Comparison of ENCODE assay signal across 36 cellular contexts in the genomic region with DNA sequence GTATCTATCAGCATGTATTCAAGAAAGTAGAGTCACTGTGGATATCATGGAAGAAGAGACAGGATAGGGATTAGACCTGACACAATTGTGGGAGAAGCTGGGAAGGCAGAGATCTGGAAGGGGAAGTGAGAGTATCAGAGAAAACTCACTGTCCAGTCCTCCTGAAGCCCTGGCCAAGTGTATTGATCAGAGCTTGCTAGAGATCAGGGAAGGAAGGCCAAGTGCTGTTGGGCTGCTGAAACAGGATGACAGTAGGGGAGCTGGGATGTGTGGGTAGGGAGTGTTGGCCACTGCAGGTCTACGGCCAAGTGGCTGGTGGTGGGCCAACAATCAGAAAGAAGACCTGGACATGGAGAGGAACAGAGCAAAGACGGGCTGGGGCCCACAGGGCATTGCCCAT. TPM values are rescaled to one million over a fixed set of nuclear protein-coding genes. Genes with fewer than 3 reads are reported as not detected.
"Had no signal": no experiment of that assay in that cellular context is flagged by ENCODE, and none has a peak within 500 bp of the region (broad histone marks: within the 10 kb centered on the region; RNA-seq: fewer than 3 reads in every experiment).

No MANE protein-coding gene starts in this region.

- ATAC-seq: activated T-cell treated with anti-CD3 and anti-CD28 coated beads, Interleukin-2, amount 50 U/mL, for 72 hours; WTC11 had no signal

- H3K9me3 Mint-ChIP-seq: activated CD4-positive, alpha-beta memory T cell treated with anti-CD3 and anti-CD28 coated beads, Interleukin-2, amount 10 ng/mL, durations not matched to agents 7 days and 5 days; activated CD4-positive, alpha-beta T cell treated with anti-CD3 and anti-CD28 coated beads, Interleukin-2, amount 10 ng/mL, durations not matched to agents 7 days and 5 days; activated T-cell treated with anti-CD3 and anti-CD28 coated beads, Interleukin-2, amount 50 U/mL, for 24 hours; activated T-cell treated with anti-CD3 and anti-CD28 coated beads, Interleukin-2, amount 50 U/mL, for 72 hours; central memory CD8-positive, alpha-beta T cell; WTC11 had no signal

- H3K36me3 ChIP-seq: brain microvascular endothelial cell, esophagus squamous epithelium had no signal

- H3K27me3 Mint-ChIP-seq: activated CD4-positive, alpha-beta T cell treated with anti-CD3 and anti-CD28 coated beads, Interleukin-2, amount 10 ng/mL, durations not matched to agents 7 days and 5 days had no signal

- H3K27me3 ChIP-seq: brain microvascular endothelial cell, esophagus squamous epithelium had no signal

- DNase-seq: activated CD4-positive, alpha-beta memory T cell treated with anti-CD3 and anti-CD28 coated beads, Interleukin-2, amount 10 ng/mL, durations not matched to agents 7 days and 5 days; activated CD4-positive, alpha-beta T cell treated with anti-CD3 and anti-CD28 coated beads for 1 hour; activated CD4-positive, alpha-beta T cell treated with anti-CD3 and anti-CD28 coated beads for 4 hours; activated CD4-positive, alpha-beta T cell treated with anti-CD3 and anti-CD28 coated beads, Interleukin-2, amount 10 ng/mL, durations not matched to agents 7 days and 5 days; activated CD4-positive, alpha-beta T cell treated with anti-CD3 and anti-CD28 coated beads, Interleukin-2, amount 50 U/mL, for 4 hours; activated CD8-positive, alpha-beta memory T cell treated with anti-CD3 and anti-CD28 coated beads, Interleukin-2, amount 50 U/mL, for 48 hours; activated gamma-delta T cell treated with Interleukin-2 at 50 U/mL for 16 hours; activated naive CD4-positive, alpha-beta T cell treated with anti-CD3 and anti-CD28 coated beads, Interleukin-2, amount 50 U/mL, for 16 hours; activated naive CD4-positive, alpha-beta T cell treated with Interleukin-2 at 50 U/mL for 16 hours; activated T-cell treated with anti-CD3 and anti-CD28 coated beads for 4 hours; activated T-cell treated with anti-CD3 and anti-CD28 coated beads, Interleukin-2, amount 50 U/mL, for 24 hours; activated T-cell treated with anti-CD3 and anti-CD28 coated beads, Interleukin-2, amount 50 U/mL, for 72 hours; amniotic stem cell; anterior cingulate cortex; brain microvascular endothelial cell; effector CD8-positive, alpha-beta T cell; esophagus squamous epithelium; T-helper 2 cell had no signal

- FAIRE-seq: astrocyte, bronchial epithelial cell, colon, endometrium, endothelial cell of umbilical vein, frontal cortex, TTC549 had no signal

- H3K9me3 ChIP-seq: esophagus squamous epithelium had no signal

- H3K27ac Mint-ChIP-seq: activated CD4-positive, alpha-beta memory T cell treated with anti-CD3 and anti-CD28 coated beads, Interleukin-2, amount 10 ng/mL, durations not matched to agents 7 days and 5 days; activated CD4-positive, alpha-beta T cell treated with anti-CD3 and anti-CD28 coated beads, Interleukin-2, amount 10 ng/mL, durations not matched to agents 7 days and 5 days; activated naive CD8-positive, alpha-beta T cell; activated T-cell treated with anti-CD3 and anti-CD28 coated beads, Interleukin-2, amount 50 U/mL, for 24 hours; activated T-cell treated with anti-CD3 and anti-CD28 coated beads, Interleukin-2, amount 50 U/mL, for 72 hours; WTC11 had no signal

- H3K4me3 ChIP-seq: esophagus squamous epithelium had no signal

- H3K27ac ChIP-seq: brain microvascular endothelial cell, epithelial cell of prostate, esophagus squamous epithelium, VCaP had no signal

- H3K4me1 Mint-ChIP-seq: activated CD4-positive, alpha-beta memory T cell treated with anti-CD3 and anti-CD28 coated beads, Interleukin-2, amount 10 ng/mL, durations not matched to agents 7 days and 5 days; activated CD4-positive, alpha-beta T cell treated with anti-CD3 and anti-CD28 coated beads, Interleukin-2, amount 10 ng/mL, durations not matched to agents 7 days and 5 days; central memory CD8-positive, alpha-beta T cell had no signal

- H3K4me3 Mint-ChIP-seq: activated CD4-positive, alpha-beta memory T cell treated with anti-CD3 and anti-CD28 coated beads, Interleukin-2, amount 10 ng/mL, durations not matched to agents 7 days and 5 days; activated CD4-positive, alpha-beta T cell treated with anti-CD3 and anti-CD28 coated beads, Interleukin-2, amount 10 ng/mL, durations not matched to agents 7 days and 5 days; activated naive CD8-positive, alpha-beta T cell; activated T-cell treated with anti-CD3 and anti-CD28 coated beads, Interleukin-2, amount 50 U/mL, for 24 hours; activated T-cell treated with anti-CD3 and anti-CD28 coated beads, Interleukin-2, amount 50 U/mL, for 72 hours; central memory CD8-positive, alpha-beta T cell; WTC11 had no signal

- H3K4me1 ChIP-seq: esophagus squamous epithelium had no signal

- H3K36me3 Mint-ChIP-seq: activated naive CD8-positive, alpha-beta T cell; WTC11 had no signal

RNA-seq across cellular contexts. Expression of a gene that starts 26.3 kb away (rescaled TPM):
- total RNA-seq: activated CD4-positive, alpha-beta memory T cell treated with anti-CD3 and anti-CD28 coated beads, Interleukin-2, amount 10 ng/mL, durations not matched to agents 7 days and 5 days; activated CD4-positive, alpha-beta T cell treated with anti-CD3 and anti-CD28 coated beads, Interleukin-2, amount 10 ng/mL, durations not matched to agents 7 days and 5 days; activated T-cell treated with anti-CD3 and anti-CD28 coated beads, Interleukin-2, amount 50 U/mL, for 72 hours; astrocyte; bronchial epithelial cell; cardiac septum; chondrocyte; dermis microvascular lymphatic vessel endothelial cell; endothelial cell of umbilical vein; esophagus squamous epithelium; fibroblast of lung; fibroblast of villous mesenchyme; T-helper 1 cell treated with Interleukin-12 subunit alpha and Interleukin-12 subunit beta and Interleukin-4 antibody, amounts not matched to agents 30 ng/mL and 1 ng/mL, for 36 hours had no signal
- polyA plus RNA-seq: endothelial cell of umbilical vein, fibroblast of lung had no signal
